ENCODE assay signal across 8 cellular contexts in the genomic region with DNA sequence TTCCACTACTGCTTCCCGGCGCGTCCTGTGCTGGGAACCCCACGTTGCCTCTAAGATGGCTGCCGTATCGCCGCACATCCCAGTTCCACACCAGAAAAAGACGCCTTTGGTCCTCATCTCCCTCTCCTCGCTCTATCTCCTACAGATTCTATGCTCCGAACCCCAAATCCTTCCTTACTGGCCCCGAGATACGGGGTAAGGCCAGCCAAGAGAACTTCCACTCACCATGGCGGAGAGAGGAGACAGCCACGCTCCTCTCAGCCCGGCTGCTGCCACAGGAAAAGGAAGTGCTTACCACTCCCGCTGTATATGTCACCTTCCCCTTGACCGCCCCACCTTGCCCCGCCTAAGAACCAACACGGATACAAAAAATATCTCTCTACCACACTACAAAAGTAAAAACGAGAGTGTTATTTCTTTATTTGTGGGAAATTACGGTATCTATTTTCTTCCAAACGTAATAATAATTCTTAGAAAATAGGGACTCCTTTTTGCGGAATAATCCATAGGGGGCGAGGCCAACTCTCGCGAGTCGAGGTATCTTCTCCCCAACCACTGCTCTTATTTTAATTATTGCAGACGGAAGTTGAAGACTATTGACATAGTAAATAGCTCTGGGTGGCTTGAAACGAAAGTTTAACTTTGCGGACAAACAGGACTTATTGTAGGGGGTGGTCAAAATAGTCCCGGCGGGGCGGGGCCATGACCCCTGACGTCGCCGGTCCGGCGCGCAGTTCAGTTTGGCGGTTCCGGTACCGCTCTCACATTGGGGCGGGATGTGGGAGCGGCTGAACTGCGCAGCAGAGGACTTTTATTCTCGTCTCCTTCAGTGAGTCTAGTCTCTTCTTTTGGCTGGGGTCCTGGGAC. TPM values are rescaled to one million over a fixed set of nuclear protein-coding genes. Genes with fewer than 3 reads are reported as not detected.
A peak's percentile ranks its signal among the peaks of the same experiment; 100 is the strongest.
DNase-seq lines count a peak whose midpoint lies in the region; ATAC-seq, FAIRE-seq and TF ChIP-seq lines count a peak whose summit lies in the region.

Gene RPL4, minus strand, starts transcription at position 293 of the 867 bp plus-strand sequence. Its CDS starts 65 bp downstream, at position 228.
Gene ZWILCH, plus strand, starts transcription at position 764 of the 867 bp plus-strand sequence. Its CDS starts 13 bp downstream, at position 777.

- no peaks in the 10 kb centered on the region for H3K9me3 Mint-ChIP-seq in Caco-2 (ENCODE audit: unreplicated experiment)
- no peaks in the 10 kb centered on the region for H3K9me3 Mint-ChIP-seq in activated T-cell treated with anti-CD3 and anti-CD28 coated beads, Interleukin-2, amount 50 U/mL, for 4 hours

- no peaks in the 10 kb centered on the region for H3K27me3 Mint-ChIP-seq in Caco-2 (ENCODE audit: insufficient read depth, unreplicated experiment)
- no peaks in the 10 kb centered on the region for H3K27me3 Mint-ChIP-seq in activated T-cell treated with anti-CD3 and anti-CD28 coated beads, Interleukin-2, amount 50 U/mL, for 4 hours (ENCODE audit: low read depth)

- peak within 1 kb of the TSS; percentile 99 for H3K27ac ChIP-seq in muscle layer of duodenum (ENCODE audit: low read length)

- no peak for FAIRE-seq in HTR-8/SVneo (lab: Jason Lieb, UNC)

- DNase-seq in Caco-2 (peak; percentile 78 to 83), HTR-8/SVneo (ENCODE audit: insufficient read length, low spot score) (peak; percentile 64)
- DNase-seq in activated T-cell treated with anti-CD3 and anti-CD28 coated beads, Interleukin-2, amount 50 U/mL, for 4 hours, result peak; percentile 69
- DNase-seq in stimulated activated CD8-positive, alpha-beta memory T cell treated with anti-CD3 and anti-CD28 coated beads, Interleukin-7, amount 100 ng/mL, for 4 hours (ENCODE audit: low read depth in 2 of 2), result peak; percentile 64 to 72

- peak within 1 kb of the TSS; percentile 96 for H3K4me3 Mint-ChIP-seq in Caco-2 (ENCODE audit: unreplicated experiment)
- H3K4me3 Mint-ChIP-seq in activated T-cell treated with anti-CD3 and anti-CD28 coated beads, Interleukin-2, amount 50 U/mL, for 4 hours, result peak within 1 kb of the TSS; percentile 93

- POLR2A ChIA-PET in Caco-2 (lab: Charles Lee), result interaction anchor here (0.6 to 1.1 kb wide), 5 partner anchors 8 to 1701 kb away, joined by 3 to 4 read pairs (median 4); partner anchors contain the start of genes CALML4, MAP2K1 and RNU5B-1

- peak within 1 kb of the TSS; percentile 100 for H3K27ac Mint-ChIP-seq in Caco-2 (ENCODE audit: unreplicated experiment)

- H3K4me3 ChIP-seq in Caco-2 (ENCODE audit: low read depth, low read length) (peak within 1 kb of the TSS; percentile 68), muscle layer of duodenum (ENCODE audit: low read depth in 1 of 2, low read length in 2 of 2) (peak within 1 kb of the TSS; percentile 97 to 100)

- no peaks in the 10 kb centered on the region for H3K9me3 ChIP-seq in Caco-2
- H3K9me3 ChIP-seq in muscle layer of duodenum (ENCODE audit: control insufficient read depth in 1 of 2, low read length in 2 of 2), result no peaks in the 10 kb centered on the region

- CTCF ChIA-PET in Caco-2 (lab: Charles Lee), result interaction anchor here (0.6 kb wide), 1 partner anchor 215 kb away, joined by 4 read pairs; no protein-coding TSS in a partner anchor

- H3K36me3 Mint-ChIP-seq in Caco-2 (ENCODE audit: insufficient read depth, unreplicated experiment), result peaks cover 58% of the 10 kb centered on the region
- peaks cover 45% of the 10 kb centered on the region for H3K36me3 Mint-ChIP-seq in activated T-cell treated with anti-CD3 and anti-CD28 coated beads, Interleukin-2, amount 50 U/mL, for 4 hours (ENCODE audit: insufficient read depth)

- ATAC-seq in GM21360 (IDR thresholded peaks at IDR 0.05; ENCODE audit: unreplicated experiment) (peak; percentile 65), esophagus mucosa (peak; percentile 86)
- ATAC-seq in activated T-cell treated with anti-CD3 and anti-CD28 coated beads, Interleukin-2, amount 50 U/mL, for 4 hours, result peak; percentile 86 to 88

- peaks cover 6% of the 10 kb centered on the region; the same call in 1 of the 2 replicates for H3K4me1 ChIP-seq in Caco-2
- H3K4me1 ChIP-seq in muscle layer of duodenum (ENCODE audit: control insufficient read depth in 1 of 2, insufficient read depth in 2 of 2, low read length in 2 of 2), result peaks cover 3 to 28% of the 10 kb centered on the region in 2 donors

- intact Hi-C loops in Caco-2 (cut with micrococcal nuclease; ENCODE audit: unreplicated experiment), result loop anchor here (2.0 kb wide), 1 partner anchor 148 kb away; the partner anchor contains the start of gene TIPIN

- peaks cover 2% of the 10 kb centered on the region for H3K36me3 ChIP-seq in Caco-2 (ENCODE audit: control insufficient read depth, insufficient read depth, low read length)
- peaks cover 34 to 35% of the 10 kb centered on the region in 2 donors for H3K36me3 ChIP-seq in muscle layer of duodenum (ENCODE audit: control insufficient read depth in 1 of 2, insufficient read depth in 2 of 2, low read length in 2 of 2)

- TF ChIP-seq CTCF in Caco-2 (IDR thresholded peaks at IDR 0.05; ENCODE audit: insufficient read depth in 1 of 2, low read depth in 1 of 2, low read length in 1 of 2, severe bottlenecking in 1 of 2, unreplicated experiment in 1 of 2), result no peak

- no TSS peak for BruUV-seq in Caco-2 (replicated peaks; lab: Mats Ljungman, UMichigan)

- H3K4me1 Mint-ChIP-seq in Caco-2 (ENCODE audit: low read depth, unreplicated experiment), result peaks cover 15% of the 10 kb centered on the region
- peaks cover 39% of the 10 kb centered on the region for H3K4me1 Mint-ChIP-seq in activated T-cell treated with anti-CD3 and anti-CD28 coated beads, Interleukin-2, amount 50 U/mL, for 4 hours (ENCODE audit: low read depth)

- H3K27me3 ChIP-seq in Caco-2 (replicated peaks; ENCODE audit: control insufficient read depth, insufficient read depth, low read length) (no peaks in the 10 kb centered on the region), muscle layer of duodenum (ENCODE audit: low read depth, low read length) (no peaks in the 10 kb centered on the region)

TF ChIP-seq in PFSK-1, 5 proteins besides CTCF, POLR2A, EP300 and RAD21:
- TF ChIP-seq TAF1 (IDR thresholded peaks at IDR 0.05; ENCODE audit: borderline replicate concordance, insufficient read depth, low read length) (peak; percentile 98), FOXP2 (optimal IDR thresholded peaks at IDR 0.05; ENCODE audit: borderline replicate concordance, extremely low read depth, extremely low read length, insufficient read depth) (peak; percentile 29), POLR2AphosphoS5 (IDR thresholded peaks at IDR 0.05; ENCODE audit: low read depth, low read length) (peak; percentile 84), SIN3A (IDR thresholded peaks at IDR 0.05; ENCODE audit: borderline replicate concordance, insufficient read depth, low read length) (peak; percentile 1; the same call in 1 of the 2 replicates)
- TF ChIP-seq, protein P1, sequence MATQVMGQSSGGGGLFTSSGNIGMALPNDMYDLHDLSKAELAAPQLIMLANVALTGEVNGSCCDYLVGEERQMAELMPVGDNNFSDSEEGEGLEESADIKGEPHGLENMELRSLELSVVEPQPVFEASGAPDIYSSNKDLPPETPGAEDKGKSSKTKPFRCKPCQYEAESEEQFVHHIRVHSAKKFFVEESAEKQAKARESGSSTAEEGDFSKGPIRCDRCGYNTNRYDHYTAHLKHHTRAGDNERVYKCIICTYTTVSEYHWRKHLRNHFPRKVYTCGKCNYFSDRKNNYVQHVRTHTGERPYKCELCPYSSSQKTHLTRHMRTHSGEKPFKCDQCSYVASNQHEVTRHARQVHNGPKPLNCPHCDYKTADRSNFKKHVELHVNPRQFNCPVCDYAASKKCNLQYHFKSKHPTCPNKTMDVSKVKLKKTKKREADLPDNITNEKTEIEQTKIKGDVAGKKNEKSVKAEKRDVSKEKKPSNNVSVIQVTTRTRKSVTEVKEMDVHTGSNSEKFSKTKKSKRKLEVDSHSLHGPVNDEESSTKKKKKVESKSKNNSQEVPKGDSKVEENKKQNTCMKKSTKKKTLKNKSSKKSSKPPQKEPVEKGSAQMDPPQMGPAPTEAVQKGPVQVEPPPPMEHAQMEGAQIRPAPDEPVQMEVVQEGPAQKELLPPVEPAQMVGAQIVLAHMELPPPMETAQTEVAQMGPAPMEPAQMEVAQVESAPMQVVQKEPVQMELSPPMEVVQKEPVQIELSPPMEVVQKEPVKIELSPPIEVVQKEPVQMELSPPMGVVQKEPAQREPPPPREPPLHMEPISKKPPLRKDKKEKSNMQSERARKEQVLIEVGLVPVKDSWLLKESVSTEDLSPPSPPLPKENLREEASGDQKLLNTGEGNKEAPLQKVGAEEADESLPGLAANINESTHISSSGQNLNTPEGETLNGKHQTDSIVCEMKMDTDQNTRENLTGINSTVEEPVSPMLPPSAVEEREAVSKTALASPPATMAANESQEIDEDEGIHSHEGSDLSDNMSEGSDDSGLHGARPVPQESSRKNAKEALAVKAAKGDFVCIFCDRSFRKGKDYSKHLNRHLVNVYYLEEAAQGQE (IDR thresholded peaks at IDR 0.05; ENCODE audit: insufficient read depth in 1 of 2, low read depth in 2 of 2, low read length in 2 of 2), result peak; percentile 8 to 70; a peak in 2 of 4 replicates
TF ChIP-seq in PFSK-1: peak in this region for 5.

RNA-seq across cellular contexts. Expression of gene RPL4, which starts in this region (rescaled TPM):
- 3,043 and 3,102 TPM in 2 replicates for total RNA-seq in Caco-2 (2022)
- polyA plus RNA-seq in PFSK-1 (2012; ENCODE audit: insufficient read length, low read depth), result 6,345 TPM
- total RNA-seq in activated T-cell treated with anti-CD3 and anti-CD28 coated beads, Interleukin-2, amount 50 U/mL, for 4 hours, result 1,000 to 10,000 TPM; 4,816 to 5,229 (median 5,007) TPM
- total RNA-seq in esophagus mucosa, result 2,164 TPM

RNA-seq across cellular contexts. Expression of gene ZWILCH, which starts in this region (rescaled TPM):
- total RNA-seq in Caco-2 (2022) (21.6 and 28.1 TPM in 2 replicates), esophagus mucosa (8.9 TPM)
- polyA plus RNA-seq in PFSK-1 (2012; ENCODE audit: insufficient read length, low read depth), result 12.1 TPM
- total RNA-seq in activated T-cell treated with anti-CD3 and anti-CD28 coated beads, Interleukin-2, amount 50 U/mL, for 4 hours, result 10 to 100 TPM; 32.5 to 35.0 (median 32.8) TPM

Comparison
In these comparisons a context has a peak if more than half of its experiments do, and no peak if none do; other contexts are left out.
1. Peak in every context shown above with its lines: DNase-seq, ATAC-seq, H3K4me3 ChIP-seq and H3K27ac ChIP-seq.